1 cellular context compared by ENCODE assay signal in the genomic region with DNA sequence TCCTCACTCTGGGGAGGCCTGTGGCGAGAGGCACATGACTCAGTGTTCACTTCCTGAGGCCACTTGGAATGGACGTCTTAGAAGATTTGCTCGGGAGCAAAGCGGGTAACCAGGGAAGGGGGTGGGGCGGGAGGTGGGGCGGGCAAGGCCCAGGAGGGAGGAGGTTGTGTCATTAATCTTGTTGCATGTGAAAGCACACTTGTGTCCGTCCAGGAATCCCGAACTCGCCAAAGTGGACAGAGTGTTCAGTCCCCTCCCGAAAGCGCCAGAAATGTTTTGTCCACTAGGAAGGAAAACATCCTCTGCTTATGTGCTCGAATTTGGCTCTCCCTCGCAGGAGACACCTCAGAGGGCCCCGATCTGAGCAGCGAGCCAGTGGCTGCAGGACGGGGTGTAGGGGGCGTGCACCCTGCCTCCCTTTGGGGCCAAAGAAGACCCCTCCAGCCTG.
TF ChIP-seq lines count a peak whose summit lies in the region.

No MANE protein-coding gene starts in this region.

TF ChIP-seq in HepG2, 621 proteins besides CTCF, POLR2A, EP300 and RAD21 (continued from another document):
- TF ChIP-seq, protein P1, sequence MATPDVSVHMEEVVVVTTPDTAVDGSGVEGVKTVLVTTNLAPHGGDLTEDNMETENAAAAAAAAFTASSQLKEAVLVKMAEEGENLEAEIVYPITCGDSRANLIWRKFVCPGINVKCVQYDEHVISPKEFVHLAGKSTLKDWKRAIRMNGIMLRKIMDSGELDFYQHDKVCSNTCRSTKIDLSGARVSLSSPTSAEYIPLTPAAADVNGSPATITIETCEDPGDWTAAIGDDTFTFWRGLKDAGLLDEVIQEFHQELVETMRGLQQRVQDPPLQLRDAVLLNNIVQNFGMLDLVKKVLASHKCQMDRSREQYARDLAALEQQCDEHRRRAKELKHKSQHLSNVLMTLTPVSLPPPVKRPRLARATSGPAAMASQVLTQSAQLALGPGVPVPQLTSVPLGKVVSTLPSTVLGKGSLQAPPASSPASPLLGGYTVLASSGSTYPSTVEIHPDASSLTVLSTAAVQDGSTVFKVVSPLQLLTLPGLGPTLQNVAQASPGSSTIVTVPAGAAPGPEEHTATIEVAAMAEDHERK (CRISPR knock-in tag; IDR thresholded peaks at IDR 0.05; ENCODE audit: low read depth): no peak
- TF ChIP-seq TCF7L2 (IDR thresholded peaks at IDR 0.05; ENCODE audit: low read depth, low read length) (no peak), NR1H2 (CRISPR knock-in tag; IDR thresholded peaks at IDR 0.05; ENCODE audit: borderline replicate concordance, low read depth) (no peak), SALL2 (CRISPR knock-in tag; IDR thresholded peaks at IDR 0.05) (no peak), KLF13 (CRISPR knock-in tag; IDR thresholded peaks at IDR 0.05) (no peak), NFIC (IDR thresholded peaks at IDR 0.05; ENCODE audit: low read length) (no peak), MTF1 (CRISPR knock-in tag; IDR thresholded peaks at IDR 0.05) (no peak), MEF2D (CRISPR knock-in tag; IDR thresholded peaks at IDR 0.05) (no peak), JDP2 (CRISPR knock-in tag; IDR thresholded peaks at IDR 0.05; ENCODE audit: borderline replicate concordance) (no peak), NFE2 (CRISPR knock-in tag; IDR thresholded peaks at IDR 0.05) (no peak), ZNF773 (CRISPR knock-in tag; IDR thresholded peaks at IDR 0.05; ENCODE audit: borderline replicate concordance) (no peak), ESRRA (CRISPR knock-in tag; IDR thresholded peaks at IDR 0.05; ENCODE audit: low read depth) (no peak), ZNF781 (CRISPR knock-in tag; IDR thresholded peaks at IDR 0.05; ENCODE audit: borderline replicate concordance, not compliant biosample characterization) (no peak)
- TF ChIP-seq, protein P2, sequence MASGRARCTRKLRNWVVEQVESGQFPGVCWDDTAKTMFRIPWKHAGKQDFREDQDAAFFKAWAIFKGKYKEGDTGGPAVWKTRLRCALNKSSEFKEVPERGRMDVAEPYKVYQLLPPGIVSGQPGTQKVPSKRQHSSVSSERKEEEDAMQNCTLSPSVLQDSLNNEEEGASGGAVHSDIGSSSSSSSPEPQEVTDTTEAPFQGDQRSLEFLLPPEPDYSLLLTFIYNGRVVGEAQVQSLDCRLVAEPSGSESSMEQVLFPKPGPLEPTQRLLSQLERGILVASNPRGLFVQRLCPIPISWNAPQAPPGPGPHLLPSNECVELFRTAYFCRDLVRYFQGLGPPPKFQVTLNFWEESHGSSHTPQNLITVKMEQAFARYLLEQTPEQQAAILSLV (CRISPR knock-in tag; IDR thresholded peaks at IDR 0.05; ENCODE audit: borderline replicate concordance): no peak
- TF ChIP-seq, protein P3, sequence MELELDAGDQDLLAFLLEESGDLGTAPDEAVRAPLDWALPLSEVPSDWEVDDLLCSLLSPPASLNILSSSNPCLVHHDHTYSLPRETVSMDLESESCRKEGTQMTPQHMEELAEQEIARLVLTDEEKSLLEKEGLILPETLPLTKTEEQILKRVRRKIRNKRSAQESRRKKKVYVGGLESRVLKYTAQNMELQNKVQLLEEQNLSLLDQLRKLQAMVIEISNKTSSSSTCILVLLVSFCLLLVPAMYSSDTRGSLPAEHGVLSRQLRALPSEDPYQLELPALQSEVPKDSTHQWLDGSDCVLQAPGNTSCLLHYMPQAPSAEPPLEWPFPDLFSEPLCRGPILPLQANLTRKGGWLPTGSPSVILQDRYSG (CRISPR knock-in tag; IDR thresholded peaks at IDR 0.05): no peak
